19 cellular contexts compared by ENCODE assay signal in the genomic region with DNA sequence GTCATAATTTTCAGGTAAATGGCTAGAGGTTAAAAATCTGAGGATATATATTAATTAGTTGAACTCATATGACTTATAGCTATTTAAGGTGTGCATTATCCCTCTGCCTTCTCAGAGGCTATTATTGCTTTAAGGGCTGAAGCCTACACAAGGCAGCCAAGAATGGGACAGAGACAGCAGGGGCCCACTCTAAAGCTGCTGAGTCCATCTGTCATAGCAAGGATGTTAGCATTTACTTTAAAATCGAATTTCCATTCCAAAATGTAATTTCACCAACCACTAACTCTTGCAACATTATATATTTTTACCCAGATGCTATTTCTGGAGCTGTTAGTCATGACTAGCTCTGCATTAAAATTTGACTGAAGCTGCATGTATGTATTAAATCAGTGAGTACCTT.
"Had no signal": no experiment of that assay in that cellular context is flagged by ENCODE, and none has a peak within 500 bp of the region (broad histone marks: within the 10 kb centered on the region; RNA-seq: fewer than 3 reads in every experiment).

No MANE protein-coding gene starts in this region.

- H3K27me3 Mint-ChIP-seq: activated naive CD8-positive, alpha-beta T cell treated with anti-CD3 and anti-CD28 coated beads, Interleukin-2, amount 10 ng/mL, durations not matched to agents 7 days and 5 days; effector memory CD8-positive, alpha-beta T cell; progenitor cell of endocrine pancreas had no signal

- H3K4me1 Mint-ChIP-seq: activated naive CD8-positive, alpha-beta T cell treated with anti-CD3 and anti-CD28 coated beads, Interleukin-2, amount 10 ng/mL, durations not matched to agents 7 days and 5 days; nephron progenitor cell; WTC11 had no signal

- H3K36me3 ChIP-seq: brain microvascular endothelial cell, lower lobe of right lung, transverse colon had no signal

- H3K4me1 ChIP-seq: lower lobe of right lung, transverse colon had no signal

- H3K27ac ChIP-seq: brain microvascular endothelial cell, lower lobe of right lung, skin epidermis, transverse colon had no signal

- H3K36me3 Mint-ChIP-seq: activated naive CD8-positive, alpha-beta T cell treated with anti-CD3 and anti-CD28 coated beads, Interleukin-2, amount 10 ng/mL, durations not matched to agents 7 days and 5 days had no signal

- H3K4me3 Mint-ChIP-seq: activated naive CD8-positive, alpha-beta T cell treated with anti-CD3 and anti-CD28 coated beads, Interleukin-2, amount 10 ng/mL, durations not matched to agents 7 days and 5 days; effector memory CD8-positive, alpha-beta T cell; nephron progenitor cell; T-helper 1 cell treated with Interleukin-12 subunit alpha and Interleukin-12 subunit beta and Interleukin-4 antibody, amounts not matched to agents 30 μg/mL and 1 μg/mL, for 36 hours; WTC11 had no signal

- H3K27ac Mint-ChIP-seq: activated naive CD8-positive, alpha-beta T cell treated with anti-CD3 and anti-CD28 coated beads, Interleukin-2, amount 10 ng/mL, durations not matched to agents 7 days and 5 days; effector memory CD8-positive, alpha-beta T cell; nephron progenitor cell; progenitor cell of endocrine pancreas; T-helper 1 cell treated with Interleukin-12 subunit alpha and Interleukin-12 subunit beta and Interleukin-4 antibody, amounts not matched to agents 30 μg/mL and 1 μg/mL, for 36 hours; WTC11 had no signal

- ATAC-seq: effector memory CD8-positive, alpha-beta T cell; lower lobe of right lung; right cardiac atrium; WTC11 had no signal

- H3K27me3 ChIP-seq: brain microvascular endothelial cell, transverse colon had no signal

- H3K4me3 ChIP-seq: lower lobe of right lung, skin epidermis, transverse colon had no signal

- DNase-seq: activated CD4-positive, alpha-beta T cell treated with anti-CD3 and anti-CD28 coated beads for 48 hours; activated naive CD8-positive, alpha-beta T cell treated with anti-CD3 and anti-CD28 coated beads, Interleukin-2, amount 10 ng/mL, durations not matched to agents 7 days and 5 days; brain microvascular endothelial cell; dermis blood vessel endothelial cell; effector memory CD8-positive, alpha-beta T cell; foreskin melanocyte; head of caudate nucleus; lower lobe of right lung; nephron progenitor cell; occipital lobe; right cardiac atrium; stimulated activated CD4-positive, alpha-beta T cell treated with anti-CD3 and anti-CD28 coated beads, Interleukin-15, amount 100 ng/mL, for 24 hours; stimulated activated CD4-positive, alpha-beta T cell treated with anti-CD3 and anti-CD28 coated beads, Interleukin-4, amount 100 ng/mL, for 24 hours; stimulated activated naive CD4-positive, alpha-beta T cell treated with Interleukin-2 at 50 U/mL for 16 hours; transverse colon had no signal
